ENCODE assay signal across 15 cellular contexts in the genomic region with DNA sequence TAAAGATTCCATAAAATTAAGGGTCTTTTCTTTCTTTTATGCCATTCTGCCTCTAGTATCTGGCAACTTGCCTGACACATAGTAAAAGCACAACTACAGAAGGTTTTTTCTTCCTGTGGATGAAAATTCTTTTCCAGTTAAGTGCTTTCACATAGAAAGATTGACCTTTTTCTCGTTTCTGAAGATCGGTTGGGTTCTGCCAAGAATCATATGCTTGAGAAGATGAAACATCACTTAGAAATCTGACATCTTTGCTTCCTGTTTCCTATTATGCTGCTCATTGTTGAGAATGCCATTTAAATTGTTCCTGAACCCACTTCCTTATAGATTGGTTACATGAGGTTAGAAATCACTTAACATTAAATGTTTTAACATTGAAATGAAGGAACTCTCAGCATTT. TPM values are rescaled to one million over a fixed set of nuclear protein-coding genes. Genes with fewer than 3 reads are reported as not detected.
DNase-seq lines count a peak whose midpoint lies in the region; ATAC-seq and TF ChIP-seq lines count a peak whose summit lies in the region.
"Had no signal": no experiment of that assay in that cellular context is flagged by ENCODE, and none has a peak within 500 bp of the region (broad histone marks: within the 10 kb centered on the region; RNA-seq: fewer than 3 reads in every experiment).

No MANE protein-coding gene starts in this region.

- H3K4me1 ChIP-seq in fibroblast of lung (ENCODE audit: control insufficient read depth, extremely low read depth, insufficient read depth, low read length), result no peaks in the 10 kb centered on the region

- H3K27me3 ChIP-seq in fibroblast of lung (ENCODE audit: control insufficient read depth, insufficient read depth, low read length), result no peaks in the 10 kb centered on the region
- H3K27me3 ChIP-seq: SJCRH30 had no signal

- H3K4me3 ChIP-seq in SK-N-MC (peak overlapping the region; percentile 55), fibroblast of lung (replicated peaks in 1 of 4; ENCODE audit: control extremely low read depth in 1 of 4, insufficient read depth in 1 of 4, low read depth in 3 of 4, low read length in 4 of 4) (no peak overlapping the region)
- H3K4me3 ChIP-seq: GM23338, lower lobe of right lung, SJCRH30 had no signal

- peak overlapping the region; percentile 72 for H3K27ac ChIP-seq in SK-N-MC
- H3K27ac ChIP-seq in fibroblast of lung (ENCODE audit: insufficient read depth, low read length), result no peak overlapping the region
- H3K27ac ChIP-seq: lower lobe of right lung, SJCRH30 had no signal

- no peaks in the 10 kb centered on the region for H4K20me1 ChIP-seq in fibroblast of lung (ENCODE audit: control insufficient read depth, extremely low read depth, insufficient read depth, low read length)

- peaks cover 16 to 35% of the 10 kb centered on the region in 2 donors for H3K4me1 Mint-ChIP-seq in stimulated activated naive B cell treated with anti-CD40 and anti-IgM and Interleukin-4, amounts not matched to agents 10 μg/mL and 1 μg/mL and 100 μg/mL, for 72 hours
- H3K4me1 Mint-ChIP-seq: GM23338 had no signal

- no peaks in the 10 kb centered on the region for H3K27me3 Mint-ChIP-seq in stimulated activated naive B cell treated with anti-CD40 and anti-IgM and Interleukin-4, amounts not matched to agents 10 μg/mL and 1 μg/mL and 100 μg/mL, for 72 hours
- H3K27me3 Mint-ChIP-seq: activated CD4-positive, alpha-beta T cell treated with anti-CD3 and anti-CD28 coated beads, Interleukin-2, amount 10 ng/mL, durations not matched to agents 24 days and 14 days had no signal

- H3K36me3 ChIP-seq in SK-N-MC (ENCODE audit: insufficient read depth, low read length) (no peaks in the 10 kb centered on the region), fibroblast of lung (ENCODE audit: control insufficient read depth, insufficient read depth, low read length) (no peaks in the 10 kb centered on the region)
- H3K36me3 ChIP-seq: lower lobe of right lung, SJCRH30 had no signal

- peak overlapping the region; percentile 4 for H3K9ac ChIP-seq in SK-N-MC (ENCODE audit: insufficient read length)
- H3K9ac ChIP-seq in fibroblast of lung (ENCODE audit: insufficient read depth, low read length), result no peak overlapping the region

- TF ChIP-seq CTCF in fibroblast of lung (conservative IDR thresholded peaks at IDR 0.05 in 1 of 2, IDR thresholded peaks at IDR 0.05 in 1 of 2; ENCODE audit: low read depth in 1 of 2, low read length in 2 of 2), result no peak

- H3K9me3 Mint-ChIP-seq in stimulated activated naive B cell treated with anti-CD40 and anti-IgM and Interleukin-4, amounts not matched to agents 10 μg/mL and 1 μg/mL and 100 μg/mL, for 72 hours, result no peaks in the 10 kb centered on the region
- H3K9me3 Mint-ChIP-seq: activated CD4-positive, alpha-beta T cell treated with anti-CD3 and anti-CD28 coated beads, Interleukin-2, amount 10 ng/mL, durations not matched to agents 24 days and 14 days; GM23338 had no signal

- ATAC-seq in stimulated activated naive B cell treated with anti-CD40 and anti-IgM and Interleukin-4, amounts not matched to agents 10 μg/mL and 1 μg/mL and 100 μg/mL, for 72 hours (replicated peaks), result peak; percentile 28 to 41
- ATAC-seq in HG03565 (IDR thresholded peaks at IDR 0.05; ENCODE audit: unreplicated experiment), result no peak
- no peak for ATAC-seq in HG03442 (IDR thresholded peaks at IDR 0.05; ENCODE audit: unreplicated experiment)
- ATAC-seq: GM23338 had no signal

- no peak overlapping the region for H3K4me2 ChIP-seq in fibroblast of lung (ENCODE audit: extremely low read depth, insufficient read depth, low read length)
- H3K4me2 ChIP-seq: GM23338 had no signal

- H3K4me3 Mint-ChIP-seq in stimulated activated naive B cell treated with anti-CD40 and anti-IgM and Interleukin-4, amounts not matched to agents 10 μg/mL and 1 μg/mL and 100 μg/mL, for 72 hours, result no peak overlapping the region
- H3K4me3 Mint-ChIP-seq: activated CD4-positive, alpha-beta T cell treated with anti-CD3 and anti-CD28 coated beads, Interleukin-2, amount 10 ng/mL, durations not matched to agents 24 days and 14 days; GM23338 had no signal

- H3K36me3 Mint-ChIP-seq in stimulated activated naive B cell treated with anti-CD40 and anti-IgM and Interleukin-4, amounts not matched to agents 10 μg/mL and 1 μg/mL and 100 μg/mL, for 72 hours, result no peaks in the 10 kb centered on the region

- H3K79me2 ChIP-seq in fibroblast of lung (ENCODE audit: control insufficient read depth, insufficient read depth, low read length), result no peaks in the 10 kb centered on the region

- no peak overlapping the region for H3K27ac Mint-ChIP-seq in stimulated activated naive B cell treated with anti-CD40 and anti-IgM and Interleukin-4, amounts not matched to agents 10 μg/mL and 1 μg/mL and 100 μg/mL, for 72 hours
- H3K27ac Mint-ChIP-seq: activated CD4-positive, alpha-beta T cell treated with anti-CD3 and anti-CD28 coated beads, Interleukin-2, amount 10 ng/mL, durations not matched to agents 24 days and 14 days; GM23338 had no signal

- H3K9me3 ChIP-seq in SK-N-MC (ENCODE audit: low read depth, low read length) (no peaks in the 10 kb centered on the region), fibroblast of lung (ENCODE audit: control insufficient read depth, insufficient read depth, low read depth, low read length) (no peaks in the 10 kb centered on the region)
- H3K9me3 ChIP-seq: lower lobe of right lung, SJCRH30 had no signal

- peak; percentile 36 for DNase-seq in NOMO-1 treated with DMSO at 0.1 percent for 48 hours (lab: John Stamatoyannopoulos, UW; ENCODE audit: unreplicated experiment)
- DNase-seq in NOMO-1 treated with dmso at 0.1 percent for 144 hours (lab: John Stamatoyannopoulos, UW; ENCODE audit: unreplicated experiment), result no peak
- DNase-seq in SK-N-MC (ENCODE audit: low read depth, low spot score), result peak; percentile 60
- DNase-seq in fibroblast of lung (ENCODE audit: low read depth in 2 of 2), result peak; percentile 34 to 90
- DNase-seq in stimulated activated naive B cell treated with anti-CD40 and anti-IgM and Interleukin-4, amounts not matched to agents 10 μg/mL and 1 μg/mL and 100 μg/mL, for 72 hours, result no peak
- no peak for DNase-seq in SK-N-DZ (ENCODE audit: low spot score)
- DNase-seq: activated CD4-positive, alpha-beta T cell treated with anti-CD3 and anti-CD28 coated beads, Interleukin-2, amount 10 ng/mL, durations not matched to agents 24 days and 14 days; Karpas-422; lower lobe of right lung; SJCRH30 had no signal

- H2AFZ ChIP-seq in fibroblast of lung (ENCODE audit: low read length), result no peak overlapping the region
- H2AFZ ChIP-seq: GM23338 had no signal

RNA-seq across cellular contexts. Expression of gene SCEL, which starts 26.3 kb away (rescaled TPM):
- not detected in 2 replicates for total RNA-seq in fibroblast of lung
- polyA plus RNA-seq in fibroblast of lung, result not detected in 2 replicates
- not detected in 2 replicates for polyA plus RNA-seq in fibroblast of lung (2012)
- polyA minus RNA-seq in fibroblast of lung (ENCODE audit: low replicate concordance), result not detected in 2 replicates
- 0.03 and 0.14 TPM in 2 replicates for polyA plus RNA-seq in SK-N-DZ (2014; cell fraction: cytosol; rRNA removed)
- 0.19 and 0.37 TPM in 2 replicates for polyA plus RNA-seq in SK-N-DZ (2014; cell fraction: nucleus; rRNA removed)
- total RNA-seq: A172; activated CD4-positive, alpha-beta T cell treated with anti-CD3 and anti-CD28 coated beads, Interleukin-2, amount 10 ng/mL, durations not matched to agents 24 days and 14 days; GM23338; SJCRH30 had no signal
- polyA plus RNA-seq: GM23338, urinary bladder had no signal

Comparison
In these comparisons a context has a peak if more than half of its experiments do, and no peak if none do; other contexts are left out.
1. DNase-seq: peak in NOMO-1 treated with DMSO at 0.1 percent for 48 hours (single experiment), SK-N-MC (single experiment) and fibroblast of lung (2 of 2); none in NOMO-1 treated with dmso at 0.1 percent for 144 hours (single experiment), stimulated activated naive B cell treated with anti-CD40 and anti-IgM and Interleukin-4, amounts not matched to agents 10 μg/mL and 1 μg/mL and 100 μg/mL, for 72 hours (single experiment) and SK-N-DZ (single experiment).
2. ATAC-seq: peak in stimulated activated naive B cell treated with anti-CD40 and anti-IgM and Interleukin-4, amounts not matched to agents 10 μg/mL and 1 μg/mL and 100 μg/mL, for 72 hours (2 of 2); none in HG03565 (single experiment) and HG03442 (single experiment).